ENCODE assay signal across 13 cellular contexts in the genomic region with DNA sequence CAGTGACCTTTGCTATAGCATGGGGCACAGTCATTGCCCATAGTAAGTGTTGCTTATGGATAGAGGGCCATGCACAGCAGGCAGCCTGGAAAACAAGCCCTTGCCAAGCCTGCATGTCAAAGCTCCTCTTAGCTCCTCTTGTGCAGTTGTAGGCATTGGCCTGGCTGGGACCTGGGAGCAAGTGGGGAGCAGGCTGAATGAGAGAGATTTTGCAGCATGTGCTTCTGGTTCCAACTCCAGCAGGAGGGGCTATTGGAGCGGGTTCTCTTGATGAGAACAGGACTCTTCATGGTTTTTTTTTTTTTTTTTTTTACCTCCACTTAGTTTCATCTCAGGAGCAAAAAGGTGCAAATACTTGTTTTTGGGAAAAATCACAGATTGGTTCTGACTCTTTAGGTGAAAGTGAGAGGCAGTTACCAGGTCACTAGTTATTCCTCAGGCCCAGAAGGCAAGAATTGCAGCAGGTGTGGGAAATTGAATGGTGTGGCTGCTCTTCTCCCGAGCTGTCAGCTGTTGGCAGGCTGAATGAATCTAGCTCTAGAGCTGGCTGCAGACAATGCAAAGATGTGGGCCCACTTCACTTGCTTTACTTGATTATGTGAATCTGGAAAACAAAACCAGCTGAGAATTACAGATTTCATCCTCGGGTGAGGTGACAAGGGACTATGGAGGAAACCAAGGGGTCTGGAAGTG.
DNase-seq lines count a peak whose midpoint lies in the region; ATAC-seq, FAIRE-seq and TF ChIP-seq lines count a peak whose summit lies in the region.
"Had no signal": no experiment of that assay in that cellular context is flagged by ENCODE, and none has a peak within 500 bp of the region (broad histone marks: within the 10 kb centered on the region; RNA-seq: fewer than 3 reads in every experiment).

No MANE protein-coding gene starts in this region.

- no peak for TF ChIP-seq RAD21 in K562 (CRISPR knock-in tag; conservative IDR thresholded peaks at IDR 0.05 in 1 of 2, IDR thresholded peaks at IDR 0.05 in 1 of 2)

- H3K36me3 ChIP-seq in K562 (ENCODE audit: control insufficient read depth, insufficient read depth, low read length) = peaks cover 16% of the 10 kb centered on the region; the same call in 2 of the 3 replicates
- peaks cover 2% of the 10 kb centered on the region for H3K36me3 ChIP-seq in kidney epithelial cell (ENCODE audit: control insufficient read depth, insufficient read depth, low read length)
- no peaks in the 10 kb centered on the region for H3K36me3 ChIP-seq in upper lobe of right lung
- H3K36me3 ChIP-seq: tibial nerve had no signal

- BruUV-seq in K562 (replicated peaks; lab: Mats Ljungman, UMichigan) = no TSS peak

- WGBS in K562 (ENCODE audit: insufficient coverage, low coverage, missing lambda C conversion rate) = 76% methylated on average over 3 of the region's 3 CpGs
- 57 to 77% methylated on average over 3 of the region's 3 CpGs for WGBS in lower leg skin, 2 donors

- POLR2A ChIA-PET in K562 (lab: Yijun Ruan, JAX) = interaction anchor here (0.9 kb wide), 1 partner anchor 82 kb away, joined by 3 read pairs; no protein-coding TSS in a partner anchor

- no peak overlapping the region for H3K4me3 ChIP-seq in K562
- H3K4me3 ChIP-seq in kidney epithelial cell (ENCODE audit: low read depth, low read length) = no peak overlapping the region
- no peak overlapping the region for H3K4me3 ChIP-seq in upper lobe of right lung
- no peak overlapping the region for H3K4me3 ChIP-seq in lower leg skin (ENCODE audit: low read depth, poor library complexity, severe bottlenecking)
- H3K4me3 ChIP-seq: tibial nerve had no signal

- H3K9me3 ChIP-seq in K562 (replicated peaks; ENCODE audit: control insufficient read depth, insufficient read depth, low read depth, low read length) (no peaks in the 10 kb centered on the region), upper lobe of right lung (no peaks in the 10 kb centered on the region)
- H3K9me3 ChIP-seq: tibial nerve had no signal

- no peak for TF ChIP-seq EP300 in K562 (IDR thresholded peaks at IDR 0.05; ENCODE audit: low read length)

- peaks cover 15% of the 10 kb centered on the region; the same call in 1 of the 2 replicates for H4K20me1 ChIP-seq in K562 (replicated peaks; ENCODE audit: control insufficient read depth, insufficient read depth, low read length)

- no peak overlapping the region for H3K4me3 Mint-ChIP-seq in activated naive CD8-positive, alpha-beta T cell
- H3K4me3 Mint-ChIP-seq in activated naive CD8-positive, alpha-beta T cell treated with anti-CD3 and anti-CD28 coated beads, Interleukin-2, amount 50 U/mL, for 24 hours = no peak overlapping the region
- H3K4me3 Mint-ChIP-seq: immature natural killer cell had no signal

- no peaks in the 10 kb centered on the region for H3K27me3 Mint-ChIP-seq in activated naive CD8-positive, alpha-beta T cell
- no peaks in the 10 kb centered on the region for H3K27me3 Mint-ChIP-seq in activated naive CD8-positive, alpha-beta T cell treated with anti-CD3 and anti-CD28 coated beads, Interleukin-2, amount 50 U/mL, for 24 hours

- H3K79me2 ChIP-seq in K562 (ENCODE audit: control insufficient read depth, insufficient read depth, low read length) = peaks cover 30% of the 10 kb centered on the region

- H3K36me3 Mint-ChIP-seq in activated naive CD8-positive, alpha-beta T cell = peaks cover 13% of the 10 kb centered on the region
- H3K36me3 Mint-ChIP-seq in activated naive CD8-positive, alpha-beta T cell treated with anti-CD3 and anti-CD28 coated beads, Interleukin-2, amount 50 U/mL, for 24 hours (ENCODE audit: low read depth) = peaks cover 21% of the 10 kb centered on the region

- no peak overlapping the region for H3K27ac ChIP-seq in K562 (ENCODE audit: extremely low read depth, low read depth, low read length)
- no peak overlapping the region for H3K27ac ChIP-seq in upper lobe of right lung
- H3K27ac ChIP-seq: tibial nerve had no signal

- H3K4me2 ChIP-seq in K562 (ENCODE audit: insufficient read depth, low read length) = no peak overlapping the region

- ATAC-seq in activated naive CD8-positive, alpha-beta T cell treated with anti-CD3 and anti-CD28 coated beads, Interleukin-2, amount 50 U/mL, for 24 hours = no peak
- ATAC-seq in K562 = peak; percentile 56; the same call in 2 of the 3 replicates
- no peak for ATAC-seq in upper lobe of right lung
- no peak for ATAC-seq in HG02981 (IDR thresholded peaks at IDR 0.05; ENCODE audit: unreplicated experiment)

- in situ Hi-C loops in K562 (cut with MboI) = no loop called here

- no peak for DNase-seq in activated naive CD8-positive, alpha-beta T cell treated with anti-CD3 and anti-CD28 coated beads, Interleukin-2, amount 50 U/mL, for 24 hours
- DNase-seq in K562 (ENCODE audit: extremely low read depth in 1 of 4, low spot score in 3 of 4) (no peak), kidney epithelial cell (ENCODE audit: low read depth) (no peak), upper lobe of right lung (no peak), lower leg skin (ENCODE audit: low spot score in 2 of 2) (no peak), T-helper 2 cell (no peak)
- DNase-seq: HCEC 1CT, immature natural killer cell, OCI-M1 had no signal

- peaks cover 0 to 7% of the 10 kb centered on the region in 2 experiments; a peak in 2 of 5 replicates for H3K4me1 ChIP-seq in K562 (replicated peaks in 1 of 2; ENCODE audit: control insufficient read depth in 2 of 2, insufficient read depth in 2 of 2, low read length in 2 of 2)
- H3K4me1 ChIP-seq in upper lobe of right lung = peaks cover 21% of the 10 kb centered on the region

- H3K27me3 ChIP-seq in K562 (ENCODE audit: control insufficient read depth in 2 of 2, insufficient read depth in 2 of 2, low read length in 2 of 2) (no peaks in the 10 kb centered on the region), kidney epithelial cell (ENCODE audit: control insufficient read depth, insufficient read depth, low read length) (no peaks in the 10 kb centered on the region), upper lobe of right lung (no peaks in the 10 kb centered on the region)
- H3K27me3 ChIP-seq: tibial nerve had no signal

- no peak for TF ChIP-seq POLR2A in K562 (conservative IDR thresholded peaks at IDR 0.05)
- no peak for TF ChIP-seq POLR2A in lower leg skin (IDR thresholded peaks at IDR 0.05)

- no peaks in the 10 kb centered on the region for H3K9me1 ChIP-seq in K562 (ENCODE audit: control insufficient read depth, insufficient read depth, low read length)

- intact Hi-C loops in K562 (cut with micrococcal nuclease) (no loop called here), upper lobe of right lung (cut with DNase I) (no loop called here), lower leg skin (cut with DNase I; ENCODE audit: low total_unique reads) (no loop called here)

- no peaks in the 10 kb centered on the region for H3K9me3 Mint-ChIP-seq in activated naive CD8-positive, alpha-beta T cell (ENCODE audit: low read depth)
- H3K9me3 Mint-ChIP-seq in activated naive CD8-positive, alpha-beta T cell treated with anti-CD3 and anti-CD28 coated beads, Interleukin-2, amount 50 U/mL, for 24 hours = peaks cover 7% of the 10 kb centered on the region
- H3K9me3 Mint-ChIP-seq: immature natural killer cell had no signal

- H3K27ac Mint-ChIP-seq in activated naive CD8-positive, alpha-beta T cell = peak overlapping the region; percentile 25
- H3K27ac Mint-ChIP-seq in activated naive CD8-positive, alpha-beta T cell treated with anti-CD3 and anti-CD28 coated beads, Interleukin-2, amount 50 U/mL, for 24 hours = no peak overlapping the region

- no peak overlapping the region for H3K9ac ChIP-seq in K562 (ENCODE audit: insufficient read depth in 1 of 2, low read depth in 2 of 2, low read length in 2 of 2)

- H3K4me1 Mint-ChIP-seq in activated naive CD8-positive, alpha-beta T cell (ENCODE audit: low read depth) = peaks cover 68% of the 10 kb centered on the region
- peaks cover 59% of the 10 kb centered on the region for H3K4me1 Mint-ChIP-seq in activated naive CD8-positive, alpha-beta T cell treated with anti-CD3 and anti-CD28 coated beads, Interleukin-2, amount 50 U/mL, for 24 hours

- H2AFZ ChIP-seq in K562 (ENCODE audit: low read depth, low read length) = no peak overlapping the region

- TF ChIP-seq CTCF in K562 (IDR thresholded peaks at IDR 0.05 in 2 of 3, conservative IDR thresholded peaks at IDR 0.05 in 1 of 3; ENCODE audit: insufficient read depth in 2 of 3, low read depth in 1 of 3, low read length in 3 of 3) (peak; percentile 10 to 31 (median 17); a peak in 2 of 6 replicates), kidney epithelial cell (IDR thresholded peaks at IDR 0.05; ENCODE audit: insufficient read depth, low read length, poor library complexity, severe bottlenecking) (peak; percentile 26), upper lobe of right lung (IDR thresholded peaks at IDR 0.05) (peak; percentile 13), lower leg skin (IDR thresholded peaks at IDR 0.05) (no peak)

- FAIRE-seq in K562 (lab: Jason Lieb, UNC) = no peak
- FAIRE-seq: bronchial epithelial cell had no signal

- CTCF ChIA-PET in K562 (lab: Yijun Ruan, JAX; ENCODE audit: low intra/inter-chr PET ratio) = interaction anchor here (0.7 kb wide), 1 partner anchor 23 kb away, joined by 6 read pairs; no protein-coding TSS in a partner anchor

TF ChIP-seq in K562, 482 proteins besides CTCF, POLR2A, EP300 and RAD21:
- peak; percentile 71 for TF ChIP-seq ZNF384 (IDR thresholded peaks at IDR 0.05; ENCODE audit: low read depth, low read length)
- no peak for TF ChIP-seq ATF2 (CRISPR knock-in tag; IDR thresholded peaks at IDR 0.05)
- TF ChIP-seq CHD4 (IDR thresholded peaks at IDR 0.05; ENCODE audit: insufficient read depth, insufficient replicate concordance, low read depth, low read length, poor library complexity, severe bottlenecking) = no peak
- no peak for TF ChIP-seq PHF8 (IDR thresholded peaks at IDR 0.05; ENCODE audit: borderline replicate concordance, low read length)
- no peak for TF ChIP-seq NCOA1 (IDR thresholded peaks at IDR 0.05; ENCODE audit: low read depth)
- TF ChIP-seq NELFE (IDR thresholded peaks at IDR 0.05; ENCODE audit: insufficient read depth, insufficient read length) = no peak

Comparison
In these comparisons a context has a peak if more than half of its experiments do, and no peak if none do; other contexts are left out.
1. CTCF ChIP-seq: peak in K562 (3 of 3), kidney epithelial cell (single experiment) and upper lobe of right lung (single experiment); none in lower leg skin (0 of 3).